ENCODE assay signal across 18 cellular contexts in genomic region chr1:29563092-29563491, GRCh38.
"Had no signal": no experiment of that assay in that cellular context is flagged by ENCODE, and none has a peak within 500 bp of the region (broad histone marks: within the 10 kb centered on the region; RNA-seq: fewer than 3 reads in every experiment).

No MANE protein-coding gene starts in this region.

- DNase-seq: activated CD4-positive, alpha-beta memory T cell treated with anti-CD3 and anti-CD28 coated beads for 36 hours; activated CD4-positive, alpha-beta T cell treated with anti-CD3 and anti-CD28 coated beads for 1 hour; activated CD8-positive, alpha-beta memory T cell treated with anti-CD3 and anti-CD28 coated beads, Interleukin-2, amount 10 ng/mL, durations not matched to agents 7 days and 5 days; activated gamma-delta T cell; activated T-cell treated with anti-CD3 and anti-CD28 coated beads, Interleukin-2, amount 50 U/mL, for 4 hours; amygdala; body of pancreas; caudate nucleus; glutamatergic neuron; left ventricle myocardium superior; naive thymus-derived CD8-positive, alpha-beta T cell; stimulated activated CD4-positive, alpha-beta T cell treated with anti-CD3 and anti-CD28 coated beads, Interleukin-1b, Interleukin-23, amount 100 ng/mL, for 48 hours; stimulated activated naive CD8-positive, alpha-beta T cell treated with anti-CD3 and anti-CD28 coated beads, Interleukin-15, amount 100 ng/mL, for 72 hours; testis had no signal

- ATAC-seq: activated CD8-positive, alpha-beta memory T cell treated with anti-CD3 and anti-CD28 coated beads, Interleukin-2, amount 10 ng/mL, durations not matched to agents 7 days and 5 days; activated T-cell treated with anti-CD3 and anti-CD28 coated beads, Interleukin-2, amount 50 U/mL, for 4 hours; body of pancreas; left ventricle myocardium superior; naive thymus-derived CD8-positive, alpha-beta T cell; stimulated activated naive CD8-positive, alpha-beta T cell treated with anti-CD3 and anti-CD28 coated beads, Interleukin-15, amount 100 ng/mL, for 72 hours had no signal

- H3K27ac ChIP-seq: body of pancreas, foreskin keratinocyte, neutrophil, testis, VCaP had no signal

- FAIRE-seq: colon had no signal

- H3K4me3 ChIP-seq: body of pancreas, testis had no signal

- H3K9me3 ChIP-seq: neutrophil, testis had no signal

- H3K4me1 ChIP-seq: body of pancreas, foreskin keratinocyte, testis had no signal

- H3K27me3 ChIP-seq: body of pancreas, foreskin keratinocyte, neutrophil, testis had no signal

- H3K36me3 ChIP-seq: neutrophil had no signal
